Comparison of ENCODE assay signal across 12 cellular contexts in the genomic region with DNA sequence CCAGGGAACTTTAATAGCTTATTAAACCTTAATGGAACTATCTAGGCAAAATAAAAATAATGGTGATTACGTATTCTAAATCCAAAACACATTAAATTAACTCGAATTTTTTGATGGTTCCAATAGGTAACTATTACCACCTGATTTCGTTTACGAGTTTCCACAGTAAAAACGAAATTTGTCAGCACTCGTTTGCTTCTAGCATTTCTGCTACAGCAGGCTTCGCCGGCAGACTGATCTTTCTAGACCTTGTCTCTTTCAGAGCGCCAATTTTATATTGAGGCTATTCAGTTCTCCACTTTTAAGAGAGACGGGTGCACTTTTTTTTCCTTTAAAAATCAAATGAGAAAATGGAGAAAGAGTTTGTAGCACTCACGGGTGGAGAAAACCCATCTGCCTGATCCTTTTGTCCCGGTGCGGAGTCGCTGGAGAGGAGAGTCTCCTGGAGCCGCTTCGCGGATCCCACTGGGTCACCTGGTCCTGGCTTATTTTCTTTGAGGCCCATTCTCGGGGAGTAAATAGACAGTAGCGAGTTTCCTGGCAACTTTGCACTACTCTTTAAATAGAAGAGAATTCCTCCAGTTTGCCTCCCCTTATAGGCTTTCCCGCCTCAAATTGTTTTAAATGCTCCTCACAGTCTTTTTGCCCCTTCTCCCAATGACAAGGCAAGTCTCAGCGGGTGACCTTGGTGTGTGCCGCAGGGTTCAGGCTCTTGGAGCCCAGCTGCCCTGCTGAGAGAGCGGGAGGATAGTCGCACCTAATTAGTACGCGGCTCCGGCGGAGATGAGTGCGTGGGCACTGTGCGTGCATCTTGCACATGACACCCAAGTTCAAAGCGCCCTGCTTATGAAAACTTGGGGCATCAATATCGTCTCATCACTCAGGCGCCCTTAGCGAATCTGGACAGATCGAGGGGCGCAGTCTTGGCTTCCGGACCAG.
DNase-seq lines count a peak whose midpoint lies in the region; ATAC-seq and TF ChIP-seq lines count a peak whose summit lies in the region.
"Had no signal": no experiment of that assay in that cellular context is flagged by ENCODE, and none has a peak within 500 bp of the region (broad histone marks: within the 10 kb centered on the region; RNA-seq: fewer than 3 reads in every experiment).

No MANE protein-coding gene starts in this region.

- peak overlapping the region; percentile 37 for H3K27ac Mint-ChIP-seq in activated CD4-positive, alpha-beta T cell treated with anti-CD3 and anti-CD28 coated beads for 36 hours
- H3K27ac Mint-ChIP-seq in activated CD8-positive, alpha-beta T cell treated with anti-CD3 and anti-CD28 coated beads for 36 hours = no peak overlapping the region

- no peak for ATAC-seq in activated CD4-positive, alpha-beta T cell treated with anti-CD3 and anti-CD28 coated beads for 36 hours
- no peak for ATAC-seq in activated CD8-positive, alpha-beta T cell treated with anti-CD3 and anti-CD28 coated beads for 36 hours
- ATAC-seq in HG02973 (IDR thresholded peaks at IDR 0.05; ENCODE audit: unreplicated experiment) = no peak
- ATAC-seq: heart left ventricle, upper lobe of right lung had no signal

- peak overlapping the region in 1 of 4 donors; percentile 2 for H3K4me3 ChIP-seq in esophagus muscularis mucosa

- peaks cover 2% of the 10 kb centered on the region for H3K9me3 Mint-ChIP-seq in activated CD4-positive, alpha-beta T cell treated with anti-CD3 and anti-CD28 coated beads for 36 hours (ENCODE audit: low read depth)
- H3K9me3 Mint-ChIP-seq in activated CD8-positive, alpha-beta T cell treated with anti-CD3 and anti-CD28 coated beads for 36 hours = no peaks in the 10 kb centered on the region

- peaks cover 3 to 67% (median 50%) of the 10 kb centered on the region in 4 donors for H3K27me3 ChIP-seq in esophagus muscularis mucosa

- CTCF ChIA-PET in activated CD4-positive, alpha-beta T cell treated with anti-CD3 and anti-CD28 coated beads for 36 hours (lab: Charles Lee) = interaction anchor here (0.7 to 0.9 kb wide), 3 partner anchors 30 to 156 kb away, joined by 3 to 4 read pairs (median 3); no protein-coding TSS in a partner anchor
- CTCF ChIA-PET in activated CD8-positive, alpha-beta T cell treated with anti-CD3 and anti-CD28 coated beads for 36 hours (lab: Charles Lee) = interaction anchor here (1.4 kb wide), 1 partner anchor 135 kb away, joined by 3 read pairs; the partner anchor contains the start of gene TRIM13

- H3K4me1 Mint-ChIP-seq in activated CD4-positive, alpha-beta T cell treated with anti-CD3 and anti-CD28 coated beads for 36 hours = peaks cover 48% of the 10 kb centered on the region
- peaks cover 41% of the 10 kb centered on the region for H3K4me1 Mint-ChIP-seq in activated CD8-positive, alpha-beta T cell treated with anti-CD3 and anti-CD28 coated beads for 36 hours (ENCODE audit: low read depth)

- H3K4me3 Mint-ChIP-seq in activated CD4-positive, alpha-beta T cell treated with anti-CD3 and anti-CD28 coated beads for 36 hours = peak overlapping the region; percentile 67
- H3K4me3 Mint-ChIP-seq in activated CD8-positive, alpha-beta T cell treated with anti-CD3 and anti-CD28 coated beads for 36 hours = no peak overlapping the region

- H3K27ac ChIP-seq in esophagus muscularis mucosa (replicated peaks in 1 of 4) = no peak overlapping the region
- H3K27ac ChIP-seq: heart left ventricle, upper lobe of right lung had no signal

- TF ChIP-seq EP300 in esophagus muscularis mucosa (IDR thresholded peaks at IDR 0.05) = no peak

- no peaks in the 10 kb centered on the region for H3K36me3 Mint-ChIP-seq in activated CD4-positive, alpha-beta T cell treated with anti-CD3 and anti-CD28 coated beads for 36 hours (ENCODE audit: low read depth)
- H3K36me3 Mint-ChIP-seq in activated CD8-positive, alpha-beta T cell treated with anti-CD3 and anti-CD28 coated beads for 36 hours (ENCODE audit: low read depth) = peaks cover under 1% of the 10 kb centered on the region

- POLR2A ChIA-PET in activated CD4-positive, alpha-beta T cell treated with anti-CD3 and anti-CD28 coated beads for 36 hours (lab: Charles Lee) = interaction anchor here (0.7 kb wide), 1 partner anchor 68 kb away, joined by 3 read pairs; no protein-coding TSS in a partner anchor
- POLR2A ChIA-PET in activated CD8-positive, alpha-beta T cell treated with anti-CD3 and anti-CD28 coated beads for 36 hours (lab: Charles Lee) = interaction anchor here (1.6 to 1.7 kb wide), 2 partner anchors 8 to 50 kb away, joined by 4 to 5 read pairs; no protein-coding TSS in a partner anchor

- 43% methylated on average over 37 of the region's 37 CpGs for WGBS in esophagus muscularis mucosa

- no peak for TF ChIP-seq CTCF in activated CD8-positive, alpha-beta T cell treated with anti-CD3 and anti-CD28 coated beads for 36 hours (IDR thresholded peaks at IDR 0.05)
- no peak for TF ChIP-seq CTCF in esophagus muscularis mucosa (IDR thresholded peaks at IDR 0.05)

- intact Hi-C loops in activated CD4-positive, alpha-beta T cell treated with anti-CD3 and anti-CD28 coated beads for 36 hours (cut with DNase I, micrococcal nuclease) = loop anchor here (2.0 to 5.0 kb wide), 4 partner anchors 35 to 780 kb away; no protein-coding TSS in a partner anchor
- intact Hi-C loops in activated CD8-positive, alpha-beta T cell treated with anti-CD3 and anti-CD28 coated beads for 36 hours (cut with micrococcal nuclease) = loop anchor here (5.0 kb wide), 1 partner anchor 105 kb away; no protein-coding TSS in a partner anchor
- intact Hi-C loops in esophagus muscularis mucosa (cut with DNase I) = no loop called here

- peaks cover 69% of the 10 kb centered on the region for H3K27me3 Mint-ChIP-seq in activated CD4-positive, alpha-beta T cell treated with anti-CD3 and anti-CD28 coated beads for 36 hours
- peaks cover 60% of the 10 kb centered on the region for H3K27me3 Mint-ChIP-seq in activated CD8-positive, alpha-beta T cell treated with anti-CD3 and anti-CD28 coated beads for 36 hours

- H3K9me3 ChIP-seq in esophagus muscularis mucosa = no peaks in the 10 kb centered on the region
- H3K9me3 ChIP-seq: heart left ventricle, upper lobe of right lung had no signal

- peak; percentile 57 for DNase-seq in activated CD4-positive, alpha-beta T cell treated with anti-CD3 and anti-CD28 coated beads for 36 hours
- no peak for DNase-seq in activated CD4-positive, alpha-beta T cell treated with anti-CD3 and anti-CD28 coated beads for 1 hour
- peak; percentile 51 for DNase-seq in activated CD8-positive, alpha-beta T cell treated with anti-CD3 and anti-CD28 coated beads for 36 hours
- DNase-seq in esophagus muscularis mucosa (ENCODE audit: extremely low spot score) = peak; percentile 60
- peak; percentile 37 to 38 for DNase-seq in stimulated activated CD4-positive, alpha-beta T cell treated with anti-CD3 and anti-CD28 coated beads, Interleukin-2, amount 100 ng/mL, for 24 hours
- no peak for DNase-seq in glomerular visceral epithelial cell (ENCODE audit: extremely low spot score)
- DNase-seq in HK-2 (ENCODE audit: unreplicated experiment) = no peak
- DNase-seq: cortex of kidney, NCI-H187 treated with DMSO at 0.1 percent for 48 hours, upper lobe of right lung had no signal

- H3K36me3 ChIP-seq in esophagus muscularis mucosa = no peaks in the 10 kb centered on the region
- H3K36me3 ChIP-seq: heart left ventricle, upper lobe of right lung had no signal

- TF ChIP-seq POLR2A in esophagus muscularis mucosa (IDR thresholded peaks at IDR 0.05; ENCODE audit: low read depth) = no peak

- peaks cover 10 to 48% (median 40%) of the 10 kb centered on the region in 4 donors for H3K4me1 ChIP-seq in esophagus muscularis mucosa

Comparison
In these comparisons a context has a peak if more than half of its experiments do, and no peak if none do; other contexts are left out.
1. DNase-seq: peak in activated CD4-positive, alpha-beta T cell treated with anti-CD3 and anti-CD28 coated beads for 36 hours (single experiment), activated CD8-positive, alpha-beta T cell treated with anti-CD3 and anti-CD28 coated beads for 36 hours (single experiment), esophagus muscularis mucosa (single experiment) and stimulated activated CD4-positive, alpha-beta T cell treated with anti-CD3 and anti-CD28 coated beads, Interleukin-2, amount 100 ng/mL, for 24 hours (2 of 2); none in activated CD4-positive, alpha-beta T cell treated with anti-CD3 and anti-CD28 coated beads for 1 hour (single experiment), glomerular visceral epithelial cell (single experiment) and HK-2 (single experiment).